In genomic region chr7:18494821-18495408, GRCh38 we compare ENCODE assay signal across 9 cellular contexts. TPM values are rescaled to one million over a fixed set of nuclear protein-coding genes. Genes with fewer than 3 reads are reported as not detected.
DNase-seq lines count a peak whose midpoint lies in the region; ATAC-seq and TF ChIP-seq lines count a peak whose summit lies in the region.
"Had no signal": no experiment of that assay in that cellular context is flagged by ENCODE, and none has a peak within 500 bp of the region (broad histone marks: within the 10 kb centered on the region; RNA-seq: fewer than 3 reads in every experiment).

No MANE protein-coding gene starts in this region.

- in situ Hi-C loops in astrocyte of the spinal cord (cut with HindIII; ENCODE audit: low sequenced_read_pairs): no loop called here

- H3K9me2 ChIP-seq in DOHH2 (replicated peaks; ENCODE audit: control insufficient read depth, low read length): no peaks in the 10 kb centered on the region

- H3K9me3 ChIP-seq in DOHH2 (ENCODE audit: control insufficient read depth, insufficient read depth, low read length) (no peaks in the 10 kb centered on the region), aorta (ENCODE audit: control insufficient read depth, low read length) (no peaks in the 10 kb centered on the region)

- H3K27me3 ChIP-seq in DOHH2 (ENCODE audit: control insufficient read depth, low read length) (no peaks in the 10 kb centered on the region), aorta (ENCODE audit: control insufficient read depth in 1 of 2, insufficient read depth in 2 of 2, low read length in 1 of 2) (no peaks in the 10 kb centered on the region)

- intact Hi-C loops in aorta (cut with DNase I): loop anchor here (2.0 to 10.0 kb wide), 4 partner anchors 57 to 170 kb away; no protein-coding TSS in a partner anchor

- ATAC-seq in GM21423 (IDR thresholded peaks at IDR 0.05; ENCODE audit: unreplicated experiment) (peak; percentile 36), memory B cell (ENCODE audit: low read depth) (no peak), aorta (ENCODE audit: low FRiP score) (peak; percentile 62)
- ATAC-seq: K562 had no signal

- peaks cover 26% of the 10 kb centered on the region for H3K4me1 Mint-ChIP-seq in memory B cell

- peaks cover 2% of the 10 kb centered on the region for H3K36me3 Mint-ChIP-seq in memory B cell

- H3K4me3 ChIP-seq in DOHH2 (ENCODE audit: low read length) (peak overlapping the region; percentile 78), astrocyte of the spinal cord (ENCODE audit: low read depth, low read length) (peak overlapping the region; percentile 29), aorta (ENCODE audit: low read length in 2 of 2) (peak overlapping the region; percentile 64 to 89)
- H3K4me3 ChIP-seq: K562 had no signal

- no peaks in the 10 kb centered on the region for H4K20me1 ChIP-seq in DOHH2 (ENCODE audit: control insufficient read depth, insufficient read depth, low read depth, low read length)

- no peaks in the 10 kb centered on the region; the same call in 1 of the 2 replicates for H3F3A ChIP-seq in DOHH2 (ENCODE audit: control insufficient read depth, insufficient read depth)

- H3K79me2 ChIP-seq in DOHH2 (ENCODE audit: control insufficient read depth, low read length): peaks cover 42% of the 10 kb centered on the region

- DNase-seq in Kasumi-1 (lab: John Stamatoyannopoulos, UW) (peak; percentile 22 to 31), astrocyte of the spinal cord (ENCODE audit: low read depth, low spot score) (peak; percentile 71), memory B cell (ENCODE audit: low spot score in 2 of 2) (no peak), aorta (no peak), AML-193 (lab: John Stamatoyannopoulos, UW) (no peak), NCI-H2171 (lab: John Stamatoyannopoulos, UW) (no peak)

- no peak overlapping the region for H3K27ac Mint-ChIP-seq in memory B cell

- peak overlapping the region; percentile 88 for H3K4me3 Mint-ChIP-seq in memory B cell

- H3K4me1 ChIP-seq in DOHH2 (ENCODE audit: control insufficient read depth, low read length) (peaks cover 36% of the 10 kb centered on the region), aorta (ENCODE audit: control insufficient read depth in 1 of 2, insufficient read depth in 2 of 2, low read length in 2 of 2) (peaks cover 0 to 10% of the 10 kb centered on the region in 2 donors)

- peak overlapping the region; percentile 83 for H3K27ac ChIP-seq in DOHH2 (ENCODE audit: low read depth, low read length)
- H3K27ac ChIP-seq in aorta (ENCODE audit: low read depth in 1 of 2, low read length in 2 of 2): peak overlapping the region in 1 of 2 donors; percentile 100

- H3K4me2 ChIP-seq in DOHH2 (ENCODE audit: low read length): peak overlapping the region; percentile 79

- H3K36me3 ChIP-seq in DOHH2 (ENCODE audit: control insufficient read depth, low read length) (peaks cover 18% of the 10 kb centered on the region; the same call in 1 of the 2 replicates), aorta (ENCODE audit: control insufficient read depth in 1 of 2, insufficient read depth in 2 of 2, low read length in 1 of 2) (no peaks in the 10 kb centered on the region)

- H3K9me3 Mint-ChIP-seq in memory B cell: no peaks in the 10 kb centered on the region

- no peaks in the 10 kb centered on the region for H3K27me3 Mint-ChIP-seq in memory B cell

- 10 to 19% methylated on average over 3 of the region's 3 CpGs for WGBS in aorta, 2 donors

- TF ChIP-seq CTCF in DOHH2 (IDR thresholded peaks at IDR 0.05; ENCODE audit: low read depth, low read length, poor library complexity, severe bottlenecking): no peak
- TF ChIP-seq CTCF in astrocyte of the spinal cord (IDR thresholded peaks at IDR 0.05; ENCODE audit: low read depth, low read length): no peak

RNA-seq across cellular contexts. Expression of gene HDAC9, which starts 0.6 kb away (rescaled TPM):
- 100 to 1,000 TPM in 1 of 2 donors, 10 to 100 TPM in 1; 51.4 to 122 TPM for total RNA-seq in aorta
- 10 to 100 TPM in 1 of 2 donors, 1 to 10 TPM in 1; 9.1 to 11.0 TPM for polyA plus RNA-seq in aorta

Comparison
In these comparisons a context has a peak if more than half of its experiments do, and no peak if none do; other contexts are left out.
1. DNase-seq: peak in Kasumi-1 (2 of 2) and astrocyte of the spinal cord (single experiment); none in memory B cell (0 of 2), aorta (0 of 2), AML-193 (0 of 2) and NCI-H2171 (single experiment).
2. Peak in every context shown above with its lines, with median percentiles within 50 percentile points of each other: H3K4me3 ChIP-seq.